In the genomic region with DNA sequence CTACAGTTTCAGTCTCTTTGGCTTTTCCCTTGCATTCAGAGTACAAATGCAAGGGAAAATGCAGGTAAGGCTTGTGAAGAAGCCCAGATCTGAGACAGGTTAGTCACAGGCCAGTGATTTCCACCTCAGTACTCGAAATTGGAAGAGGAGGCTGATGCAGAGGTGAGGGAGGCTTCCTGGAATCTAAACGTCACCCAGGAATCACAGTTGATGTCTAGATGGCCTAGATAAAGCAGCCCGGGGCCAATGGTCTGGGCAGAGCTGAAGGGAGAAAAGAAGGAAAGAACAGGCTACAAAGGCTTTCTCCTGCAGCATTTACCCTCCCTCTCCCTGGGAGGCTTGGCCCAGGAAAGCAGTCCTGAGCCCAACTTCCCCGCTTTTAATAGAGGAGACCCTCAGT, we compare ENCODE assay signal across 21 cellular contexts. TPM values are rescaled to one million over a fixed set of nuclear protein-coding genes. Genes with fewer than 3 reads are reported as not detected.
DNase-seq lines count a peak whose midpoint lies in the region; ATAC-seq and TF ChIP-seq lines count a peak whose summit lies in the region.
"Had no signal": no experiment of that assay in that cellular context is flagged by ENCODE, and none has a peak within 500 bp of the region (broad histone marks: within the 10 kb centered on the region; RNA-seq: fewer than 3 reads in every experiment).

No MANE protein-coding gene starts in this region.

- no peak overlapping the region for H4K8ac ChIP-seq in IMR-90 (ENCODE audit: low read depth in 2 of 2, low read length in 2 of 2)

- dilution Hi-C loops in IMR-90 (cut with HindIII; ENCODE audit: low sequenced_read_pairs, unreplicated experiment): no loop called here

- intact Hi-C loops in IMR-90 (cut with micrococcal nuclease): no loop called here

- no peak for TF ChIP-seq RAD21 in IMR-90 (IDR thresholded peaks at IDR 0.05; ENCODE audit: low read length)

- no peak overlapping the region for H4K91ac ChIP-seq in IMR-90 (ENCODE audit: insufficient read depth, low read depth, low read length)

- POLR2A ChIA-PET in IMR-90 (lab: Charles Lee; ENCODE audit: unreplicated experiment): no interaction called here

- H2BK15ac ChIP-seq in IMR-90 (ENCODE audit: low read depth, low read length): no peak overlapping the region; the same call in 2 of the 3 replicates

- in situ Hi-C loops in IMR-90 (cut with MboI; ENCODE audit: low sequenced_read_pairs): loop anchor here (5.0 to 25.0 kb wide), 2 partner anchors 72 to 707 kb away; partner anchors contain the start of gene CAVIN3

- H3K4me1 ChIP-seq in IMR-90 (ENCODE audit: control insufficient read depth, insufficient read depth, low read length) (peaks cover 9% of the 10 kb centered on the region), foreskin keratinocyte (peaks cover 5% of the 10 kb centered on the region)
- H3K4me1 ChIP-seq: BE2C had no signal

- H3K14ac ChIP-seq in IMR-90 (replicated peaks; ENCODE audit: low read depth, low read length): no peak overlapping the region

- H3K23ac ChIP-seq in IMR-90 (ENCODE audit: low read depth, low read length): no peak overlapping the region

- BruUV-seq in IMR-90 (replicated peaks; lab: Mats Ljungman, UMichigan): no TSS peak

- no peaks in the 10 kb centered on the region for H3K36me3 ChIP-seq in IMR-90 (ENCODE audit: control insufficient read depth, insufficient read depth, low read length)
- H3K36me3 ChIP-seq: BE2C had no signal

- no peak overlapping the region for H3K18ac ChIP-seq in IMR-90 (ENCODE audit: low read depth, low read length)

- H3K27ac ChIP-seq in IMR-90 (ENCODE audit: insufficient read depth, low read length) (no peak overlapping the region), foreskin keratinocyte (no peak overlapping the region)

- H4K20me1 ChIP-seq in IMR-90 (ENCODE audit: insufficient read depth, low read length): no peaks in the 10 kb centered on the region

- no peak overlapping the region for H3K4me2 ChIP-seq in IMR-90 (ENCODE audit: low read depth, low read length)

- peaks cover 3 to 13% of the 10 kb centered on the region in 2 experiments; a peak in 3 of 4 replicates for H3K79me1 ChIP-seq in IMR-90 (ENCODE audit: low read depth in 1 of 2, low read length in 2 of 2)

- H4K5ac ChIP-seq in IMR-90 (ENCODE audit: low read depth, low read length): no peak overlapping the region

- H3K9me1 ChIP-seq in IMR-90 (ENCODE audit: insufficient read depth, low read length): peaks cover 9% of the 10 kb centered on the region; the same call in 1 of the 2 replicates

- no peak overlapping the region for H3K4me3 ChIP-seq in IMR-90 (ENCODE audit: insufficient read depth, low read depth, low read length)

- no peak overlapping the region for H3K4me3 Mint-ChIP-seq in osteocyte (ENCODE audit: unreplicated experiment)
- H3K4me3 Mint-ChIP-seq: CD4-positive, CD25-positive, alpha-beta regulatory T cell; CD8-positive, alpha-beta memory T cell had no signal

- peak; percentile 33 for DNase-seq in EH (ENCODE audit: low read depth)
- DNase-seq in IMR-90: no peak
- no peak for DNase-seq in foreskin keratinocyte
- DNase-seq in osteocyte (ENCODE audit: extremely low spot score, unreplicated experiment): peak; percentile 40
- no peak for DNase-seq in medulla oblongata (ENCODE audit: extremely low spot score)
- DNase-seq in HCEC 1CT: no peak
- DNase-seq: ACHN; BE2C; C1 segment of cervical spinal cord; CD4-positive, CD25-positive, alpha-beta regulatory T cell; CD8-positive, alpha-beta memory T cell; COR-L47; DMS 273 treated with DMSO at 0.1 percent for 48 hours; DMS53; DND-41; GDM1; GOT3; H7 had no signal

- no peak overlapping the region for H3K9ac ChIP-seq in IMR-90 (ENCODE audit: low read depth, low read length)

- H2AFZ ChIP-seq in IMR-90 (replicated peaks; ENCODE audit: low read length, poor library complexity): no peak overlapping the region

- no CpG with 5 or more reads among the region's 4 CpGs for WGBS in IMR-90 (ENCODE audit: extremely low coverage in 2 of 2, insufficient read length in 1 of 2), 2 experiments

- H3K27me3 ChIP-seq in IMR-90 (ENCODE audit: control insufficient read depth, insufficient read depth, low read length) (no peaks in the 10 kb centered on the region), foreskin keratinocyte (no peaks in the 10 kb centered on the region)
- H3K27me3 ChIP-seq: BE2C had no signal

- peak overlapping the region; percentile 9; the same call in 1 of the 2 replicates for H3K4ac ChIP-seq in IMR-90 (ENCODE audit: low read depth, low read length)

- no peaks in the 10 kb centered on the region for H3K9me3 Mint-ChIP-seq in osteocyte (ENCODE audit: unreplicated experiment)
- H3K9me3 Mint-ChIP-seq: CD4-positive, CD25-positive, alpha-beta regulatory T cell; CD8-positive, alpha-beta memory T cell had no signal

- no peaks in the 10 kb centered on the region for H3K27me3 Mint-ChIP-seq in osteocyte (ENCODE audit: unreplicated experiment)

- TF ChIP-seq CTCF in IMR-90 (conservative IDR thresholded peaks at IDR 0.05; ENCODE audit: low read depth, low read length) (no peak), foreskin keratinocyte (conservative IDR thresholded peaks at IDR 0.05) (no peak), osteocyte (IDR thresholded peaks at IDR 0.05) (no peak)

- no peaks in the 10 kb centered on the region for H3K9me3 ChIP-seq in IMR-90 (ENCODE audit: control insufficient read depth, insufficient read depth, low read length)
- H3K9me3 ChIP-seq: BE2C had no signal

- H3K36me3 Mint-ChIP-seq in osteocyte (ENCODE audit: unreplicated experiment): no peaks in the 10 kb centered on the region
- H3K36me3 Mint-ChIP-seq: CD4-positive, CD25-positive, alpha-beta regulatory T cell had no signal

- H3K56ac ChIP-seq in IMR-90 (ENCODE audit: extremely low read depth, insufficient read depth, low read length): no peak overlapping the region

- peak overlapping the region; percentile 31 for H3K27ac Mint-ChIP-seq in osteocyte (ENCODE audit: unreplicated experiment)
- H3K27ac Mint-ChIP-seq: CD4-positive, CD25-positive, alpha-beta regulatory T cell had no signal

- no peak overlapping the region for H2AK9ac ChIP-seq in IMR-90 (replicated peaks; ENCODE audit: low read depth, low read length, poor library complexity)

- no peak overlapping the region for H2BK20ac ChIP-seq in IMR-90 (ENCODE audit: low read depth, low read length)

- no peak overlapping the region for H2BK5ac ChIP-seq in IMR-90 (ENCODE audit: low read depth, low read length, poor library complexity, severe bottlenecking)

- H2AK5ac ChIP-seq in IMR-90 (ENCODE audit: low read depth, low read length): no peak overlapping the region

- CTCF ChIA-PET in IMR-90 (lab: Yijun Ruan, JAX): interaction anchor here (1.0 to 1.1 kb wide), 2 partner anchors 9 to 108 kb away, joined by 3 to 4 read pairs; no protein-coding TSS in a partner anchor

- H3K4me1 Mint-ChIP-seq in osteocyte (ENCODE audit: unreplicated experiment): peaks cover 25% of the 10 kb centered on the region
- H3K4me1 Mint-ChIP-seq: CD4-positive, CD25-positive, alpha-beta regulatory T cell; CD8-positive, alpha-beta memory T cell had no signal

- no peak overlapping the region for H2BK120ac ChIP-seq in IMR-90 (ENCODE audit: low read depth, low read length)

- no peak for TF ChIP-seq POLR2A in IMR-90 (IDR thresholded peaks at IDR 0.05; ENCODE audit: low read depth, low read length)

- ATAC-seq in IMR-90 (ENCODE audit: low read depth): no peak
- peak; percentile 17 for ATAC-seq in foreskin keratinocyte
- ATAC-seq in HG02588 (IDR thresholded peaks at IDR 0.05; ENCODE audit: unreplicated experiment): no peak

TF ChIP-seq in IMR-90, 13 proteins besides CTCF, POLR2A, EP300 and RAD21:
- TF ChIP-seq MXI1 (IDR thresholded peaks at IDR 0.05; ENCODE audit: borderline replicate concordance, low read depth, low read length): no peak
- TF ChIP-seq SMC3 (IDR thresholded peaks at IDR 0.05; ENCODE audit: low read depth, low read length): no peak

RNA-seq across cellular contexts. Expression of gene TRIM6, which starts 8.5 kb away (rescaled TPM):
- 3.9 and 5.0 TPM in 2 replicates for total RNA-seq in IMR-90 (2012; rRNA removed)
- polyA plus RNA-seq in IMR-90 (2012; rRNA removed): 3.7 and 4.7 TPM in 2 replicates
- polyA plus RNA-seq in IMR-90 (2012; cell fraction: cytosol; rRNA removed): 1.5 and 1.9 TPM in 2 replicates
- 1.2 and 4.9 TPM in 2 replicates for polyA plus RNA-seq in IMR-90 (2012; cell fraction: nucleus; rRNA removed; ENCODE audit: low replicate concordance)
- 3.6 and 4.6 TPM in 2 replicates for total RNA-seq in foreskin keratinocyte
- 2.0 and 2.8 TPM in 2 replicates for polyA plus RNA-seq in foreskin keratinocyte
- total RNA-seq in osteocyte: 1.9 TPM in 2 replicates
- total RNA-seq: CD4-positive, CD25-positive, alpha-beta regulatory T cell had no signal
- polyA plus RNA-seq: CD8-positive, alpha-beta memory T cell had no signal

RNA-seq across cellular contexts. Expression of gene TRIM34, which starts 19.9 kb away (rescaled TPM):
- total RNA-seq in IMR-90 (2012; rRNA removed) (8.6 and 12.5 TPM in 2 replicates), foreskin keratinocyte (6.8 and 8.1 TPM in 2 replicates), osteocyte (4.6 and 5.6 TPM in 2 replicates)
- polyA plus RNA-seq in IMR-90 (2012; rRNA removed) (5.3 and 6.1 TPM in 2 replicates), foreskin keratinocyte (4.2 and 6.1 TPM in 2 replicates)
- 2.0 TPM in 2 replicates for polyA plus RNA-seq in IMR-90 (2012; cell fraction: cytosol; rRNA removed)
- 1.8 and 20.8 TPM in 2 replicates for polyA plus RNA-seq in IMR-90 (2012; cell fraction: nucleus; rRNA removed; ENCODE audit: low replicate concordance)

RNA-seq across cellular contexts. Expression of gene OR52B6, which starts 24.2 kb away (rescaled TPM):
- total RNA-seq in IMR-90 (2012; rRNA removed) (not detected in 2 replicates), foreskin keratinocyte (not detected in 2 replicates), osteocyte (not detected in 2 replicates)
- polyA plus RNA-seq in IMR-90 (2012; rRNA removed) (not detected in 2 replicates), foreskin keratinocyte (not detected in 2 replicates)
- polyA plus RNA-seq in IMR-90 (2012; cell fraction: cytosol; rRNA removed): not detected in 2 replicates
- not detected in 2 replicates for polyA plus RNA-seq in IMR-90 (2012; cell fraction: nucleus; rRNA removed; ENCODE audit: low replicate concordance)
- total RNA-seq: A172; CD4-positive, CD25-positive, alpha-beta regulatory T cell; CD8-positive, alpha-beta memory T cell; H7; HT-29 had no signal
- polyA plus RNA-seq: CD4-positive, CD25-positive, alpha-beta regulatory T cell; CD8-positive, alpha-beta memory T cell had no signal

RNA-seq across cellular contexts. Expression of gene OR52H1, which starts 56.6 kb away (rescaled TPM):
- total RNA-seq in IMR-90 (2012; rRNA removed): 0.18 and 0.28 TPM in 2 replicates
- not detected in 2 replicates for polyA plus RNA-seq in IMR-90 (2012; rRNA removed)
- polyA plus RNA-seq in IMR-90 (2012; cell fraction: cytosol; rRNA removed): not detected in 2 replicates
- polyA plus RNA-seq in IMR-90 (2012; cell fraction: nucleus; rRNA removed; ENCODE audit: low replicate concordance): 0.19 TPM in 1 of 2 replicates, not detected in the other
- not detected in 2 replicates for total RNA-seq in foreskin keratinocyte
- polyA plus RNA-seq in foreskin keratinocyte: not detected in 2 replicates
- not detected in 2 replicates for total RNA-seq in osteocyte
- total RNA-seq: A172; CD8-positive, alpha-beta memory T cell; H7; HT-29 had no signal
- polyA plus RNA-seq: CD4-positive, CD25-positive, alpha-beta regulatory T cell; CD8-positive, alpha-beta memory T cell had no signal

Comparison
In these comparisons a context has a peak if more than half of its experiments do, and no peak if none do; other contexts are left out.
1. DNase-seq: peak in EH (single experiment) and osteocyte (single experiment); none in IMR-90 (single experiment), foreskin keratinocyte (0 of 2), medulla oblongata (single experiment) and HCEC 1CT (single experiment).